In the genomic region with DNA sequence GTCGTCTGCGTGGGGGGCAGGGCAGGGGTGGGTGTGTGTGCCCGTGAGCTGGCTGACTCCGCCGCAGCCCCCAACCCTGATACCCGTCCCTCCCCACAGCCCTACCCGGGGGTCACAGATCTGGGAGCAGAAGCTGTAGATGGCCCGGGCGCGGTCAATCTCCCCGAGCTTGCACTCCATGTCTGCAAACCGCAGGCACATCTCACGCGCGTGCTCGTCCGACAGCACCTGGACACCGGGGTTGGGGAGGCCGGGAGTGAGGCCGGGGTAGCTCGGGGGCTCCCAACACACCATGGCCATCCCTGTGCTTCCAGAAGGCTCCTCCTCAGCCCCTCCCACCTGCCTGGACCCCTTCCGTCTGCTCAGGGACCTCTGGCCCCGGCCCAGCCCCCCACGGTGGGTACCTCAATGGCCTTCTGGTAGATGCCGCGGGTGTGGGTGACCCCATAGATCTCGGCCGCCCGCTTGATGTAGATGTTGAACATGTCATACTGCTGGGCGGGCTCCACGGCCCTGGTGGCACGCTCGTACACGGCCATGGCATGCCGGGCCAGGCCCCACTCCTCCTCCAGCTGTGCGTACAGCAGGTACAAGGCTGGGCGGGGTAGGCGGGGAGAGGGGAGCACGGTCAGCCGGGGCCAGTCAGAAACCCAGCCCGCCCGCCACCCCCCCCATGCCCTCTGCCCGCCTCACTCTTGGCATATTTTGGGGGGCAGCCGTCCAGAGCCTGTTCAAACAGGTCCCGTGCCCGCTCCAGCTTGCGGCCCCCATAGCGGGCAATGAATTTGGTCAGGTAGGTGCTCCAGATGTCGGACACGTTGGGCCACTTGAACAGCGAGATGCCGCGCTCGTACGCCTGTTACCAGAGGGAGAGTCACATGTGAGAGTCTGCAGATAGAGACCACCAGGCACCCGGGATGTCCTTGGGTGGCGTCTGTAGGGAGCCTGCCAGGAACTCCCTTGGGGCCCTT, we compare ENCODE assay signal across 23 cellular contexts. TPM values are rescaled to one million over a fixed set of nuclear protein-coding genes. Genes with fewer than 3 reads are reported as not detected.
"Had no signal": no experiment of that assay in that cellular context is flagged by ENCODE, and none has a peak within 500 bp of the region (broad histone marks: within the 10 kb centered on the region; RNA-seq: fewer than 3 reads in every experiment).

No MANE protein-coding gene starts in this region.

- DNase-seq: activated B cell treated with CpG ODN at 0.5 μM for 24 hours; activated CD4-positive, alpha-beta memory T cell treated with anti-CD3 and anti-CD28 coated beads for 36 hours; activated CD4-positive, alpha-beta T cell treated with anti-CD3 and anti-CD28 coated beads for 4 hours; activated naive CD4-positive, alpha-beta T cell; activated naive CD8-positive, alpha-beta T cell treated with anti-CD3 and anti-CD28 coated beads for 36 hours; amniotic stem cell; dorsolateral prefrontal cortex; endodermal cell; foreskin melanocyte; glutamatergic neuron; hypothalamus; islet precursor cell; naive B cell; stimulated activated CD4-positive, alpha-beta T cell treated with anti-CD3 and anti-CD28 coated beads, Interleukin-4, amount 100 ng/mL, for 24 hours; trophoblast cell had no signal

- H3K9me3 ChIP-seq: mucosa of descending colon had no signal

- H3K27me3 ChIP-seq: dorsolateral prefrontal cortex had no signal

- ATAC-seq: sciatic nerve; stimulated activated effector memory CD8-positive, alpha-beta T cell treated with anti-CD3 and anti-CD28 coated beads, Interleukin-12 subunit alpha, Interleukin-12 subunit beta, amount 100 ng/mL, for 72 hours had no signal

- H3K4me3 ChIP-seq: dorsolateral prefrontal cortex, mucosa of descending colon, smooth muscle cell had no signal

RNA-seq across cellular contexts. Expression of a gene that starts 12.8 kb away (rescaled TPM):
- total RNA-seq: cardiac septum, neural crest cell, osteoblast, pulmonary artery endothelial cell, sciatic nerve, smooth muscle cell had no signal

RNA-seq across cellular contexts. Expression of a gene that starts 25.1 kb away (rescaled TPM):
- total RNA-seq: cardiac septum, osteoblast, sciatic nerve had no signal
